In genomic region chr2:152098033-152098797, GRCh38 we compare ENCODE assay signal across 8 cellular contexts. TPM values are rescaled to one million over a fixed set of nuclear protein-coding genes. Genes with fewer than 3 reads are reported as not detected.
DNase-seq lines count a peak whose midpoint lies in the region; ATAC-seq, FAIRE-seq and TF ChIP-seq lines count a peak whose summit lies in the region.

No MANE protein-coding gene starts in this region.

- H3K4me3 Mint-ChIP-seq in activated CD8-positive, alpha-beta T cell treated with anti-CD3 and anti-CD28 coated beads, Interleukin-2, amount 10 ng/mL, durations not matched to agents 7 days and 5 days, result peak overlapping the region; percentile 58

- peak; percentile 36 for DNase-seq in GM06990 (ENCODE audit: extremely low read depth, insufficient read length)
- DNase-seq in activated CD8-positive, alpha-beta T cell treated with anti-CD3 and anti-CD28 coated beads, Interleukin-2, amount 10 ng/mL, durations not matched to agents 7 days and 5 days, result no peak
- peak; percentile 26 to 31 for DNase-seq in frontal cortex (ENCODE audit: low spot score in 2 of 2)
- peak; percentile 42 for DNase-seq in osteoblast (ENCODE audit: insufficient read length, low spot score, missing footprints)
- no peak for DNase-seq in occipital lobe (lab: John Stamatoyannopoulos, UW)
- no peak for DNase-seq in activated effector memory CD4-positive, alpha-beta T cell treated with Interleukin-2 at 50 U/mL for 16 hours
- DNase-seq in NCI-H2081 (lab: John Stamatoyannopoulos, UW), result no peak

- H3K9me3 ChIP-seq in osteoblast (ENCODE audit: low read depth, low read length), result no peaks in the 10 kb centered on the region

- H3K27me3 Mint-ChIP-seq in activated CD8-positive, alpha-beta T cell treated with anti-CD3 and anti-CD28 coated beads, Interleukin-2, amount 10 ng/mL, durations not matched to agents 7 days and 5 days (ENCODE audit: low read depth), result peaks cover 46% of the 10 kb centered on the region

- H3K4me1 ChIP-seq in osteoblast (ENCODE audit: insufficient read depth, low read length), result no peaks in the 10 kb centered on the region

- H3K4me2 ChIP-seq in osteoblast (ENCODE audit: insufficient read depth, low read length), result peak overlapping the region; percentile 73

- peaks cover 11% of the 10 kb centered on the region for H3K4me1 Mint-ChIP-seq in activated CD8-positive, alpha-beta T cell treated with anti-CD3 and anti-CD28 coated beads, Interleukin-2, amount 10 ng/mL, durations not matched to agents 7 days and 5 days (ENCODE audit: low read depth)

- no peak for FAIRE-seq in frontal cortex (lab: Jason Lieb, UNC)

- peak overlapping the region; percentile 78 for H3K4me3 ChIP-seq in GM06990 (replicated peaks; ENCODE audit: low read depth, low read length)
- peak overlapping the region; percentile 64 for H3K4me3 ChIP-seq in osteoblast (ENCODE audit: insufficient read depth, low read length)

- ATAC-seq in HG02623 (IDR thresholded peaks at IDR 0.05; ENCODE audit: unreplicated experiment), result peak; percentile 14
- ATAC-seq in activated CD8-positive, alpha-beta T cell treated with anti-CD3 and anti-CD28 coated beads, Interleukin-2, amount 10 ng/mL, durations not matched to agents 7 days and 5 days, result peak; percentile 37

- TF ChIP-seq CTCF in GM06990 (IDR thresholded peaks at IDR 0.05; ENCODE audit: insufficient read depth, low read length, poor library complexity, severe bottlenecking), result no peak
- no peak for TF ChIP-seq CTCF in osteoblast (IDR thresholded peaks at IDR 0.05; ENCODE audit: extremely low read depth, low read depth, low read length)

- no peaks in the 10 kb centered on the region for H4K20me1 ChIP-seq in osteoblast (ENCODE audit: insufficient read depth, low read length)

- H3K36me3 ChIP-seq in GM06990 (ENCODE audit: control insufficient read depth, insufficient read depth, low read length) (no peaks in the 10 kb centered on the region), osteoblast (ENCODE audit: insufficient read depth, low read length) (no peaks in the 10 kb centered on the region)

- H3K27me3 ChIP-seq in GM06990 (replicated peaks; ENCODE audit: control insufficient read depth, insufficient read depth, low read length), result no peaks in the 10 kb centered on the region
- peaks cover 85% of the 10 kb centered on the region for H3K27me3 ChIP-seq in osteoblast (ENCODE audit: insufficient read depth, low read length)

- POLR2A ChIA-PET in activated CD8-positive, alpha-beta T cell treated with anti-CD3 and anti-CD28 coated beads, Interleukin-2, amount 10 ng/mL, durations not matched to agents 7 days and 5 days (lab: Charles Lee), result no interaction called here

- CTCF ChIA-PET in activated CD8-positive, alpha-beta T cell treated with anti-CD3 and anti-CD28 coated beads, Interleukin-2, amount 10 ng/mL, durations not matched to agents 7 days and 5 days (lab: Charles Lee), result interaction anchor here (1.2 kb wide), 1 partner anchor 78 kb away, joined by 3 read pairs; the partner anchor contains the start of gene STAM2

- no peaks in the 10 kb centered on the region for H3K36me3 Mint-ChIP-seq in activated CD8-positive, alpha-beta T cell treated with anti-CD3 and anti-CD28 coated beads, Interleukin-2, amount 10 ng/mL, durations not matched to agents 7 days and 5 days (ENCODE audit: low read depth)

- H3K27ac Mint-ChIP-seq in activated CD8-positive, alpha-beta T cell treated with anti-CD3 and anti-CD28 coated beads, Interleukin-2, amount 10 ng/mL, durations not matched to agents 7 days and 5 days, result no peak overlapping the region

- H3K27ac ChIP-seq in osteoblast (ENCODE audit: low read depth, low read length), result no peak overlapping the region

- H3K79me2 ChIP-seq in osteoblast (ENCODE audit: insufficient read depth, low read length), result no peaks in the 10 kb centered on the region

- no peaks in the 10 kb centered on the region for H3K9me3 Mint-ChIP-seq in activated CD8-positive, alpha-beta T cell treated with anti-CD3 and anti-CD28 coated beads, Interleukin-2, amount 10 ng/mL, durations not matched to agents 7 days and 5 days (ENCODE audit: insufficient read depth)

- H2AFZ ChIP-seq in osteoblast (ENCODE audit: low read length), result peak overlapping the region; percentile 54

RNA-seq across cellular contexts. Expression of gene CACNB4, which starts 0.6 kb away (rescaled TPM):
- under 1 TPM; 0.29 to 0.47 TPM for total RNA-seq in activated CD8-positive, alpha-beta T cell treated with anti-CD3 and anti-CD28 coated beads, Interleukin-2, amount 10 ng/mL, durations not matched to agents 7 days and 5 days
- total RNA-seq in frontal cortex (42.4 TPM), osteoblast (2.4 and 4.3 TPM in 2 replicates), occipital lobe (70.2 TPM)

Comparison
In these comparisons a context has a peak if more than half of its experiments do, and no peak if none do; other contexts are left out.
1. DNase-seq: peak in GM06990 (single experiment), frontal cortex (2 of 2) and osteoblast (single experiment); none in activated CD8-positive, alpha-beta T cell treated with anti-CD3 and anti-CD28 coated beads, Interleukin-2, amount 10 ng/mL, durations not matched to agents 7 days and 5 days (single experiment), occipital lobe (single experiment), activated effector memory CD4-positive, alpha-beta T cell treated with Interleukin-2 at 50 U/mL for 16 hours (single experiment) and NCI-H2081 (0 of 2).